In the genomic region with DNA sequence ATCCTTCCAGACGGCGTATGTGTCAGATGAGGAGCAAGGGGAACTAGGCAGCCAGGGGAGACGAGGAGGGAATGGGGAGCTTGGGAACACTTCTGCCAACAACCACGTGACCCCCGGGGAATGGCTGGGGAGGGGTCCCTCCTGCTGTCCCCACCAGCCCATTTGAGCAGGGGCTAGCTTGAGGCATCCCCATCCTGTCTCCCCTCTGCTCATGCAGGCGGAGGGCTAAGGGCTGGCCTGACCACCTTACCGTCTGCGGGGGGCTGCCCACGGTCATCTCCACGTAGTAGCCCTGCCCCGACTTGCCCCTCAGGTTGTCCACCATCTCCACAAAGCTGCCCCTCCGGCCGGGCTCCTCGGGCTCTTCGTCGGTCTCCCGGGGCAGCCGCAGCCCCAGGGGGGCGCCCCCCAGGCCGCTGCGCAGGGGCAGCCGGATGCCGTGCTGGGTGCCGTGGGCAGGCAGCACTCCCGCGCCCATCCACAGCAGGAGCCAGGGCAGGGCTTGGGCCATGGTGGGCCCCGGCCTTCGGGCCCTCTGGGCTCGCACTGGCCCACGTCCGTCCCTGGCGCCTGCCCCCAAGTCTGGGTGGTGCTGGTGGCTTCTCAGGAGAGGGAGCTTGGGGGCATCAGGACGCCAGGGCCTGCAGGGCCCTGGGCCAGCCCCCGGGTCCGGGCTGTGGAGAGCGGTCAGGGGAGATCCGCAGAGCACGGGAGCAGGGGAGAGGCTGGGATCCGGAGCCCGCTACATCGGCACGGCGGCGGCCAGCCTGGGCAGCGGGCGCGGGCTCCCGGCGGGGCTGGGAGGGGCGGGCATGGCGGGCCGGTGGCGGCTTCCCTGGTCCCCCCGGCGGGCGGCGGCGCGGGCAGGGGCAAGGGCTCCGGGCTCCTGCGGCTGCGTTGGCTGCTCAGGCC, we compare ENCODE assay signal across 1 cellular context.
TF ChIP-seq lines count a peak whose summit lies in the region.

No MANE protein-coding gene starts in this region.

TF ChIP-seq in GM12878, 131 proteins besides CTCF, POLR2A, EP300 and RAD21:
- no peak for TF ChIP-seq FOS (IDR thresholded peaks at IDR 0.05; ENCODE audit: borderline replicate concordance, extremely low read depth, insufficient read length)
- TF ChIP-seq, protein P1, sequence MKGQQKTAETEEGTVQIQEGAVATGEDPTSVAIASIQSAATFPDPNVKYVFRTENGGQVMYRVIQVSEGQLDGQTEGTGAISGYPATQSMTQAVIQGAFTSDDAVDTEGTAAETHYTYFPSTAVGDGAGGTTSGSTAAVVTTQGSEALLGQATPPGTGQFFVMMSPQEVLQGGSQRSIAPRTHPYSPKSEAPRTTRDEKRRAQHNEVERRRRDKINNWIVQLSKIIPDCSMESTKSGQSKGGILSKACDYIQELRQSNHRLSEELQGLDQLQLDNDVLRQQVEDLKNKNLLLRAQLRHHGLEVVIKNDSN (IDR thresholded peaks at IDR 0.05; ENCODE audit: borderline replicate concordance, extremely low read length, insufficient read depth, low read depth, low read length), result peak; percentile 51
- peak; percentile 64 for TF ChIP-seq SUZ12 (IDR thresholded peaks at IDR 0.05; ENCODE audit: unreplicated experiment)
TF ChIP-seq in GM12878: peak in this region for 2.
